Comparison of ENCODE assay signal across 11 cellular contexts in the genomic region with DNA sequence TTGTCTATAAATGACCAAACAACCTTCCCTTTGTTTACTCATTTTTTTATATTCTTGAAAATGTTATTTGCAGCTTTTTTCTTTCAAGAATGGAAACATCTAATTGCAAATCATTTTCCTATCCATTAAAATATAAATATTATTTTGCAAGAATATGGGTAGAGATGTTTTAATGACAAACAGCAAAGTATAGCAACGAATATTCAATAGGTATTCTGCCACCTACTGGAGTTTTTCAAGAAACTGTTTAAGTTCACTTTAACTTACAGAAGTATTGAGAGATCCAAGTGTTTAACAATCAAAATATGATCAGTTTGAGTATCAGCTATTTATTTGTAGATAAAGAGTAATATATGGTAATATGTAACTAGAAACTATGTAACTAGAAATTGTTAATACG. TPM values are rescaled to one million over a fixed set of nuclear protein-coding genes. Genes with fewer than 3 reads are reported as not detected.
A peak's percentile ranks its signal among the peaks of the same experiment; 100 is the strongest.
DNase-seq lines count a peak whose midpoint lies in the region; ATAC-seq and TF ChIP-seq lines count a peak whose summit lies in the region.
"Had no signal": no experiment of that assay in that cellular context is flagged by ENCODE, and none has a peak within 500 bp of the region (broad histone marks: within the 10 kb centered on the region; RNA-seq: fewer than 3 reads in every experiment).

No MANE protein-coding gene starts in this region.

- H3K4me3 ChIP-seq in GM12864 (ENCODE audit: low read depth, low read length) = no peak overlapping the region
- H3K4me3 ChIP-seq in effector memory CD4-positive, alpha-beta T cell (ENCODE audit: insufficient read depth, low read depth, low read length, poor library complexity, severe bottlenecking) = no peak overlapping the region
- H3K4me3 ChIP-seq: Peyer's patch had no signal

- H3K27me3 ChIP-seq in effector memory CD4-positive, alpha-beta T cell (replicated peaks; ENCODE audit: control insufficient read depth, insufficient read depth, low read length, poor library complexity, severe bottlenecking) = no peaks in the 10 kb centered on the region
- H3K27me3 ChIP-seq: Peyer's patch had no signal

- TF ChIP-seq CTCF in 22Rv1 (IDR thresholded peaks at IDR 0.05) (peak; percentile 73), GM12864 (IDR thresholded peaks at IDR 0.05; ENCODE audit: low read depth, low read length, missing control alignments) (peak; percentile 4), GM10266 (IDR thresholded peaks at IDR 0.05; ENCODE audit: control insufficient read depth, insufficient read depth, low read depth, missing control alignments) (no peak)

- no peak for ATAC-seq in GM19467 (IDR thresholded peaks at IDR 0.05; ENCODE audit: unreplicated experiment)
- no peak for ATAC-seq in sciatic nerve
- ATAC-seq: left ventricle myocardium superior had no signal

- H3K4me1 ChIP-seq in effector memory CD4-positive, alpha-beta T cell (ENCODE audit: control insufficient read depth, insufficient read depth, low read length, poor library complexity, severe bottlenecking) = no peaks in the 10 kb centered on the region
- H3K4me1 ChIP-seq: Peyer's patch had no signal

- intact Hi-C loops in sciatic nerve (cut with DNase I) = no loop called here

- peaks cover 21% of the 10 kb centered on the region for H3K36me3 ChIP-seq in effector memory CD4-positive, alpha-beta T cell (ENCODE audit: control insufficient read depth, insufficient read depth, low read length)

- no peak for DNase-seq in GM12864 (ENCODE audit: low read depth)
- peak; percentile 48 for DNase-seq in RKO (ENCODE audit: low spot score)
- peak; percentile 25 for DNase-seq in fibroblast of peridontal ligament (ENCODE audit: extremely low read depth)
- DNase-seq in effector memory CD4-positive, alpha-beta T cell = no peak
- no peak for DNase-seq in GM10266 (ENCODE audit: extremely low spot score)
- DNase-seq in sciatic nerve (ENCODE audit: low spot score) = no peak
- DNase-seq: left ventricle myocardium superior, NCI-H1092, Peyer's patch had no signal

- no peaks in the 10 kb centered on the region for H3K9me3 ChIP-seq in effector memory CD4-positive, alpha-beta T cell (ENCODE audit: control insufficient read depth, low read length)
- H3K9me3 ChIP-seq: Peyer's patch had no signal

- H3K27ac ChIP-seq in 22Rv1 = no peak overlapping the region
- H3K27ac ChIP-seq in effector memory CD4-positive, alpha-beta T cell (ENCODE audit: insufficient read depth, low read length, poor library complexity, severe bottlenecking) = no peak overlapping the region
- H3K27ac ChIP-seq: Peyer's patch had no signal

RNA-seq across cellular contexts. Expression of a gene that starts 6.9 kb away (rescaled TPM):
- total RNA-seq in sciatic nerve = 37.4 TPM

RNA-seq across cellular contexts. Expression of a gene that starts 31.7 kb away (rescaled TPM):
- 43.3 TPM for total RNA-seq in sciatic nerve

RNA-seq across cellular contexts. Expression of a gene that starts 59.7 kb away (rescaled TPM):
- 52.8 TPM for total RNA-seq in sciatic nerve

Comparison
In these comparisons a context has a peak if more than half of its experiments do, and no peak if none do; other contexts are left out.
1. DNase-seq: peak in RKO (single experiment) and fibroblast of peridontal ligament (single experiment); none in GM12864 (single experiment), effector memory CD4-positive, alpha-beta T cell (0 of 3), GM10266 (single experiment) and sciatic nerve (single experiment).